Comparison of ENCODE assay signal across 9 cellular contexts in the genomic region with DNA sequence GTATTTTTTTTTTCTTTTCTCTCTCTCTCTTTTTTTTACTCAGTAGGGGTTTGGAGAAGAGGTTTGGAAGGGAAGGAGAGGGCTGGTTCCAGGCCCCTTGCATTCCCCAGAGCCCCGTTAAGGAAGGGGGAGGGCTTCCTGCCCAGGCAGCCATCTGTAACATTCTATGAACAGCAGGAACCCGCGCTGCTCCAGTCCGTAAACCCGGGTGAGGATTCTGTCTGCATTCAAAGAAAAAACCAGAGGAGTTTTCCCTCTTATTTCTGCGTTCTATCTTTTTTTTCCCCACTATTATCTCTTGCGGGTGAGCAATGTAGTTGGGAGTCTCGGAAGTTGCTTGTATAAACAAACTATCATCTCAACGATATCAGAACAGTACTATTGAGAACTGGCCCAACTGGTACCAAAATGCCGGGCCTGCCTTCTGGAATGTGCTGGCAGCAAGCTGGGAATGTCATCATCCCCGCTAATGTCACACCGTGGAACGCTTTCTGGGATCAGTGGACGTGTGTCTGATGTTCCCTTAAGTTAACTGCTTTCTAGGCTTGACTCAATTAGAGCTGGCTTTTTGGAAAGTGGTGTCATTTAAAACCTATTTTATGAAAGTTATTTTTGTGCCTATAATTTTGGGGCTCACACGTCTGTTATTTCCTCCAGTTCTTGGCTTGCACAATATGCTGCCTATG.
A peak's percentile ranks its signal among the peaks of the same experiment; 100 is the strongest.
DNase-seq lines count a peak whose midpoint lies in the region; ATAC-seq and TF ChIP-seq lines count a peak whose summit lies in the region.
"Had no signal": no experiment of that assay in that cellular context is flagged by ENCODE, and none has a peak within 500 bp of the region (broad histone marks: within the 10 kb centered on the region; RNA-seq: fewer than 3 reads in every experiment).

No MANE protein-coding gene starts in this region.

- H2BK20ac ChIP-seq in H9 (ENCODE audit: low read depth, low read length, poor library complexity, severe bottlenecking) = peak overlapping the region; percentile 99

- no peaks in the 10 kb centered on the region for H3K36me3 Mint-ChIP-seq in H9 (ENCODE audit: insufficient read depth in 1 of 3, low read depth in 3 of 3)
- no peaks in the 10 kb centered on the region for H3K36me3 Mint-ChIP-seq in natural killer cell treated with Interleukin-12 subunit alpha and Interleukin-12 subunit beta and Interleukin-15 and Interleukin-18, amount 100 ng/mL, for 72 hours

- peak overlapping the region; percentile 94 for H4K5ac ChIP-seq in H9 (ENCODE audit: insufficient read length, low read depth, low read length)

- peaks cover 4% of the 10 kb centered on the region for H3K23me2 ChIP-seq in H9 (ENCODE audit: insufficient read length, low read depth, low read length, poor library complexity, severe bottlenecking)

- H3K36me3 ChIP-seq in kidney epithelial cell (ENCODE audit: control insufficient read depth, insufficient read depth, low read length) (no peaks in the 10 kb centered on the region), subcutaneous abdominal adipose tissue (ENCODE audit: control insufficient read depth in 5 of 5, insufficient read depth in 5 of 5, low read length in 5 of 5) (no peaks in the 10 kb centered on the region)

- peak overlapping the region; percentile 91; the same call in 1 of the 2 replicates for H3K14ac ChIP-seq in H9 (ENCODE audit: insufficient read depth, low read length)

- no peak overlapping the region for H3K23ac ChIP-seq in H9 (ENCODE audit: insufficient read length, low read depth, low read length)

- H2BK12ac ChIP-seq in H9 (ENCODE audit: insufficient read length, low read depth, low read length) = peak overlapping the region; percentile 97

- no peak overlapping the region for H2BK120ac ChIP-seq in H9 (ENCODE audit: low read depth, low read length, poor library complexity, severe bottlenecking)

- no peak overlapping the region for H3K56ac ChIP-seq in H9 (ENCODE audit: insufficient read length, low read depth, low read length)

- H4K8ac ChIP-seq in H9 (replicated peaks; ENCODE audit: insufficient read length, low read depth, low read length) = no peak overlapping the region

- no peaks in the 10 kb centered on the region for H4K20me1 ChIP-seq in H9 (ENCODE audit: control insufficient read depth, insufficient read depth, insufficient read length)

- H3K9me3 Mint-ChIP-seq in H9 = no peaks in the 10 kb centered on the region
- H3K9me3 Mint-ChIP-seq in natural killer cell treated with Interleukin-12 subunit alpha and Interleukin-12 subunit beta and Interleukin-15 and Interleukin-18, amount 100 ng/mL, for 72 hours = peaks cover 6% of the 10 kb centered on the region
- H3K9me3 Mint-ChIP-seq: activated B cell treated with CpG ODN at 0.5 μM for 24 hours had no signal

- WGBS in H9 (ENCODE audit: extremely low coverage, insufficient read length, low lambda C conversion rate) = no CpG with 5 or more reads among the region's 15 CpGs

- peak overlapping the region; percentile 58 for H3K4me2 ChIP-seq in H9 (ENCODE audit: insufficient read depth, insufficient read length, low read length)

- H3K4me1 ChIP-seq in H9 (ENCODE audit: insufficient read depth, low read length) (no peaks in the 10 kb centered on the region; the same call in 1 of the 2 replicates), subcutaneous abdominal adipose tissue (ENCODE audit: control insufficient read depth in 5 of 5, insufficient read depth in 5 of 5, low read length in 5 of 5) (peaks cover 0 to 29% (median 14%) of the 10 kb centered on the region in 5 donors)

- peak overlapping the region; percentile 85 for H3K27ac ChIP-seq in H9 (ENCODE audit: insufficient read length, low read depth, low read length)
- peak overlapping the region; percentile 80 for H3K27ac ChIP-seq in subcutaneous abdominal adipose tissue (ENCODE audit: low read depth, low read length)

- H3K27ac Mint-ChIP-seq in H9 = peak overlapping the region; percentile 91 to 97 (median 97)
- H3K27ac Mint-ChIP-seq in natural killer cell treated with Interleukin-12 subunit alpha and Interleukin-12 subunit beta and Interleukin-15 and Interleukin-18, amount 100 ng/mL, for 72 hours = no peak overlapping the region
- H3K27ac Mint-ChIP-seq: activated B cell treated with CpG ODN at 0.5 μM for 24 hours had no signal

- H3K27me3 Mint-ChIP-seq in H9 (ENCODE audit: low read depth) = no peaks in the 10 kb centered on the region
- H3K27me3 Mint-ChIP-seq in natural killer cell treated with Interleukin-12 subunit alpha and Interleukin-12 subunit beta and Interleukin-15 and Interleukin-18, amount 100 ng/mL, for 72 hours = no peaks in the 10 kb centered on the region
- H3K27me3 Mint-ChIP-seq: activated B cell treated with CpG ODN at 0.5 μM for 24 hours had no signal

- H3K4me3 ChIP-seq in kidney epithelial cell (ENCODE audit: low read depth, low read length) (peak overlapping the region; percentile 1), subcutaneous abdominal adipose tissue (ENCODE audit: low read depth in 1 of 5, low read length in 5 of 5) (peak overlapping the region; percentile 56 to 75 (median 59))

- peak overlapping the region; percentile 27 to 50; a peak in 4 of 5 replicates for H3K4me3 Mint-ChIP-seq in H9
- no peak overlapping the region for H3K4me3 Mint-ChIP-seq in natural killer cell treated with Interleukin-12 subunit alpha and Interleukin-12 subunit beta and Interleukin-15 and Interleukin-18, amount 100 ng/mL, for 72 hours
- H3K4me3 Mint-ChIP-seq: activated B cell treated with CpG ODN at 0.5 μM for 24 hours had no signal

- H2BK15ac ChIP-seq in H9 (ENCODE audit: low read depth, low read length) = no peak overlapping the region

- H3K27me3 ChIP-seq in H9 (ENCODE audit: insufficient read depth, low read length) (no peaks in the 10 kb centered on the region), kidney epithelial cell (ENCODE audit: control insufficient read depth, insufficient read depth, low read length) (no peaks in the 10 kb centered on the region), subcutaneous abdominal adipose tissue (ENCODE audit: control insufficient read depth in 5 of 5, insufficient read depth in 4 of 5, low read length in 5 of 5) (no peaks in the 10 kb centered on the region)

- no peak overlapping the region for H2AK5ac ChIP-seq in H9 (ENCODE audit: insufficient read length, low read length)

- peaks cover 16 to 17% of the 10 kb centered on the region in 2 experiments for H3K4me1 Mint-ChIP-seq in H9
- no peaks in the 10 kb centered on the region for H3K4me1 Mint-ChIP-seq in natural killer cell treated with Interleukin-12 subunit alpha and Interleukin-12 subunit beta and Interleukin-15 and Interleukin-18, amount 100 ng/mL, for 72 hours (ENCODE audit: low read depth in 2 of 2)
- H3K4me1 Mint-ChIP-seq: activated B cell treated with CpG ODN at 0.5 μM for 24 hours had no signal

- H4K91ac ChIP-seq in H9 (ENCODE audit: insufficient read length, low read depth, low read length) = no peak overlapping the region

- no peak for ATAC-seq in natural killer cell treated with Interleukin-12 subunit alpha and Interleukin-12 subunit beta and Interleukin-15 and Interleukin-18, amount 100 ng/mL, for 72 hours

- no peaks in the 10 kb centered on the region for H3K9me3 ChIP-seq in H9 (ENCODE audit: control insufficient read depth, low read depth, low read length)
- H3K9me3 ChIP-seq in subcutaneous abdominal adipose tissue (ENCODE audit: control insufficient read depth in 5 of 5, low read length in 5 of 5) = no peaks in the 10 kb centered on the region

- TF ChIP-seq CTCF in H9 (conservative IDR thresholded peaks at IDR 0.05) = no peak
- TF ChIP-seq CTCF in kidney epithelial cell (IDR thresholded peaks at IDR 0.05; ENCODE audit: insufficient read depth, low read length, poor library complexity, severe bottlenecking) = no peak

- DNase-seq in H9 = peak; percentile 75
- peak; percentile 20 for DNase-seq in cerebellar cortex (ENCODE audit: low spot score)
- no peak for DNase-seq in kidney epithelial cell (ENCODE audit: low read depth)
- DNase-seq in pons (ENCODE audit: low spot score) = no peak
- DNase-seq in RPMI8226 = no peak
- no peak for DNase-seq in stimulated activated CD4-positive, alpha-beta T cell treated with anti-CD3 and anti-CD28 coated beads, Interleukin-4, amount 100 ng/mL, for 1 hour
- DNase-seq in natural killer cell treated with Interleukin-12 subunit alpha and Interleukin-12 subunit beta and Interleukin-15 and Interleukin-18, amount 100 ng/mL, for 72 hours (ENCODE audit: low spot score) = no peak
- DNase-seq: activated B cell treated with CpG ODN at 0.5 μM for 24 hours had no signal

- H3K9ac ChIP-seq in H9 (ENCODE audit: extremely low read depth, insufficient read length, low read length) = no peak overlapping the region
- peak overlapping the region; percentile 38 to 76 (median 60) for H3K9ac ChIP-seq in subcutaneous abdominal adipose tissue (ENCODE audit: low read length in 5 of 5)

- peak overlapping the region; percentile 98 for H2AFZ ChIP-seq in H9 (ENCODE audit: low read length)

- no peak overlapping the region for H3T11ph ChIP-seq in H9 (ENCODE audit: low read length)

- peak overlapping the region; percentile 82 for H3K18ac ChIP-seq in H9 (ENCODE audit: insufficient read length, low read depth, low read length)

- no peaks in the 10 kb centered on the region for H3K79me1 ChIP-seq in H9 (ENCODE audit: insufficient read depth, low read depth, low read length, poor library complexity, severe bottlenecking)

- no peak overlapping the region for H2BK5ac ChIP-seq in H9 (ENCODE audit: insufficient read length, low read length)

- H3K79me2 ChIP-seq in H9 (ENCODE audit: insufficient read depth, low read length) = no peaks in the 10 kb centered on the region

- no peak overlapping the region for H3K4ac ChIP-seq in H9 (ENCODE audit: low read depth, low read length)

Comparison
In these comparisons a context has a peak if more than half of its experiments do, and no peak if none do; other contexts are left out.
1. DNase-seq: peak in H9 (single experiment) and cerebellar cortex (single experiment); none in kidney epithelial cell (single experiment), pons (single experiment), RPMI8226 (single experiment), stimulated activated CD4-positive, alpha-beta T cell treated with anti-CD3 and anti-CD28 coated beads, Interleukin-4, amount 100 ng/mL, for 1 hour (single experiment) and natural killer cell treated with Interleukin-12 subunit alpha and Interleukin-12 subunit beta and Interleukin-15 and Interleukin-18, amount 100 ng/mL, for 72 hours (single experiment).
2. H3K27ac Mint-ChIP-seq: peak in H9 (3 of 3); none in natural killer cell treated with Interleukin-12 subunit alpha and Interleukin-12 subunit beta and Interleukin-15 and Interleukin-18, amount 100 ng/mL, for 72 hours (0 of 2).